ENCODE assay signal across 7 cellular contexts in the genomic region with DNA sequence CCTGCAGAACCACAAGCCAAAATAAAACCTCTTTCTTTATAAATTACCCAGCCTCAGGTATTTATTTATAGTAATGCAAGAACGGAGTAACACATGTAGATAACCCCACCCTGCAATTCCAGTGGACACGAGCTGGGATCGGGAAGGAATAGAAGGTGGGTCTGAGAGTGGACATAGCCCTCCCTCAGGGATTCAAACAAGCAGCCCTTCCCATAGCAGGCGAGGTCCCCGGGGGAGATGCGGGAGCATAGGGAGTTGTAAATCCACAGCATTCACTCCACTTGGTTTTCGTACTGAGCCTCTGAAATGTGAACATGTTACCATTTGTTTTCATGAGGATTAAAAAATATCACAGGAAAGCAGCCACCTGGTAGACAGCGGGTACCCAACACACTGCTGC.
"Had no signal": no experiment of that assay in that cellular context is flagged by ENCODE, and none has a peak within 500 bp of the region (broad histone marks: within the 10 kb centered on the region; RNA-seq: fewer than 3 reads in every experiment).

No MANE protein-coding gene starts in this region.

- FAIRE-seq: H54 had no signal

- H3K9ac ChIP-seq: GM23248 had no signal

- H3K27ac ChIP-seq: GM23248, HL-60 had no signal

- DNase-seq: GM23248, GOT3, H9, HCEC 1CT, KBM-7 had no signal

- H2AFZ ChIP-seq: GM23248 had no signal

- H3K4me3 ChIP-seq: GM23248 had no signal
